In the genomic region with DNA sequence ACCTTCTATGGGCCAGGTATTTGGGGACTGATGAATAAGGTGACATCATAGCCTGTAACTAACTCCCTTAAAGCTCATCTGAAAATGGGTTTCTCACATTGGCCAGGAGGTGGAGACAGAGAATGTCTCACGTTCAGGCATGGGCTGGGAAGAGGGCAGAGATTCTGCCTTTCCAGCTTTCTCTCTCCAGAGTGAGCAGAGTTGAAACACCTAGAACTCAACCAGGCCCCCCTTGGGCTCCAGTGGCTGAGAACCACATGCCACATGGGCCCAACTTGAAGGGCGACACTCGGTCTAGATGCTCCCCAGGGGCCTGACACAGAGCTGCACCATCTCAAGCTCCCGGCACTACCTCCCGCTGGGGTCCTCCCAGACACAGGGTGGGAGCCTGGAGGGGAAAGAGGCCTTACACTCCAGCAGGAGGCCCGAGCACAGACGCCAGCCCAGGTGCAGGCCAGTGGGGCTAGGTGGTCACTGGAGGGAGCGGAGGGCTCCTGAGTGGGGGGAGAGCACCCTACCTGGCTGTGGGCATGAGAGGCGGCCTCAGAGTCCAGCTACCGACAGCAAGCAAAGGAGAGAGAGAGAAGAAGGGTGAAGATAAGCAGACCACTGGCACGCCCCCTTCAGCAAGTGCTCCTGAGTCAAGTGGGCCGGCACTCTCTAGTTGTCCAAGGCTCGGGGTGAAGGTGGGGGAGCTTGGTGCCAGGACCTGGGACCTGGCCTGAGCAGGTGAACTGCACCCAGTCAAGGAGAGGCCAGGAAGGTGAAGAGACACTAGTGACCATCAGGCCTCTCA, we compare ENCODE assay signal across 9 cellular contexts. TPM values are rescaled to one million over a fixed set of nuclear protein-coding genes. Genes with fewer than 3 reads are reported as not detected.
DNase-seq lines count a peak whose midpoint lies in the region; ATAC-seq and TF ChIP-seq lines count a peak whose summit lies in the region.
"Had no signal": no experiment of that assay in that cellular context is flagged by ENCODE, and none has a peak within 500 bp of the region (broad histone marks: within the 10 kb centered on the region; RNA-seq: fewer than 3 reads in every experiment).

No MANE protein-coding gene starts in this region.

- no peaks in the 10 kb centered on the region for H3K27me3 ChIP-seq in lung (ENCODE audit: control insufficient read depth, insufficient read depth)
- H3K27me3 ChIP-seq in upper lobe of left lung: no peaks in the 10 kb centered on the region
- H3K27me3 ChIP-seq: ovary had no signal

- intact Hi-C loops in CD14-positive monocyte (cut with micrococcal nuclease): loop anchor here (1.0 to 2.0 kb wide), 2 partner anchors 14 to 20 kb away; no protein-coding TSS in a partner anchor

- H3K4me3 Mint-ChIP-seq in CD14-positive monocyte: no peak overlapping the region

- no peak for TF ChIP-seq POLR2A in upper lobe of left lung (IDR thresholded peaks at IDR 0.05)

- peak overlapping the region in 3 of 7 donors; percentile 42 to 76 (median 46) for H3K27ac Mint-ChIP-seq in CD14-positive monocyte

- H3K36me3 ChIP-seq in lung (ENCODE audit: control insufficient read depth in 2 of 2, insufficient read depth in 2 of 2, low read length in 2 of 2) (peaks cover 6 to 24% of the 10 kb centered on the region in 2 donors), upper lobe of left lung (peaks cover 0 to 33% (median 27%) of the 10 kb centered on the region in 4 donors)
- H3K36me3 ChIP-seq: ovary had no signal

- H3K27ac ChIP-seq in lung (ENCODE audit: low read depth in 1 of 2, low read length in 1 of 2) (peak overlapping the region in 1 of 2 donors; percentile 0), upper lobe of left lung (peak overlapping the region; percentile 25 to 74 (median 48))
- H3K27ac ChIP-seq: ovary had no signal

- H3K4me3 ChIP-seq in lung: no peak overlapping the region
- no peak overlapping the region for H3K4me3 ChIP-seq in upper lobe of left lung
- H3K4me3 ChIP-seq: ovary had no signal

- WGBS in lung, 2 donors: 62 to 76% methylated on average over 13 of the region's 13 CpGs
- WGBS in upper lobe of left lung, 2 donors: 57 to 79% methylated on average over 9 to 13 of the region's 13 CpGs

- H3K9me3 ChIP-seq in lung (ENCODE audit: control insufficient read depth in 2 of 2, insufficient read depth in 1 of 2, low read length in 1 of 2) (no peaks in the 10 kb centered on the region), upper lobe of left lung (no peaks in the 10 kb centered on the region)
- H3K9me3 ChIP-seq: ovary had no signal

- DNase-seq in CD14-positive monocyte (ENCODE audit: low spot score) (no peak), NCI-H1105 treated with DMSO at 0.1 percent for 48 hours (lab: John Stamatoyannopoulos, UW) (peak; percentile 57), SKM-1 (lab: John Stamatoyannopoulos, UW; ENCODE audit: unreplicated experiment) (peak; percentile 61), dermis blood vessel endothelial cell (peak; percentile 86), lung (ENCODE audit: low spot score) (peak; percentile 61), upper lobe of left lung (peak; percentile 43 to 58)

- no peak for TF ChIP-seq EP300 in upper lobe of left lung (IDR thresholded peaks at IDR 0.05)

- H3K36me3 Mint-ChIP-seq in CD14-positive monocyte: peaks cover 30 to 58% of the 10 kb centered on the region in 2 donors

- ATAC-seq in GM18861 (IDR thresholded peaks at IDR 0.05; ENCODE audit: unreplicated experiment): peak; percentile 57
- ATAC-seq in lung (ENCODE audit: insufficient read depth, low FRiP score): peak; percentile 65
- ATAC-seq in upper lobe of left lung (ENCODE audit: low FRiP score in 2 of 2): peak; percentile 81 to 83
- no peak for ATAC-seq in GM19328 (IDR thresholded peaks at IDR 0.05; ENCODE audit: unreplicated experiment)

- TF ChIP-seq CTCF in CD14-positive monocyte (IDR thresholded peaks at IDR 0.05) (peak; percentile 77), lung (IDR thresholded peaks at IDR 0.05; ENCODE audit: control extremely low read depth, extremely low read depth) (peak; percentile 83), upper lobe of left lung (IDR thresholded peaks at IDR 0.05) (peak; percentile 52 to 78 (median 72))

- H3K4me1 Mint-ChIP-seq in CD14-positive monocyte: peaks cover 34% of the 10 kb centered on the region

- H3K4me1 ChIP-seq in lung (ENCODE audit: control insufficient read depth in 2 of 2, insufficient read depth in 2 of 2, low read length in 2 of 2): peaks cover 0 to 8% of the 10 kb centered on the region in 2 donors
- peaks cover 17 to 43% (median 25%) of the 10 kb centered on the region in 4 donors for H3K4me1 ChIP-seq in upper lobe of left lung

- H3K9me3 Mint-ChIP-seq in CD14-positive monocyte: no peaks in the 10 kb centered on the region

- peaks cover 0 to 1% (median 0%) of the 10 kb centered on the region in 3 donors for H3K27me3 Mint-ChIP-seq in CD14-positive monocyte (ENCODE audit: low read depth in 3 of 3)

RNA-seq across cellular contexts. Expression of a gene that starts 55.9 kb away (rescaled TPM):
- polyA plus RNA-seq in CD14-positive monocyte (10 to 100 TPM in 1 of 2 donors, 1 to 10 TPM in 1; 6.3 to 11.0 TPM), lung (10 to 100 TPM; 19.0 to 43.3 TPM)
- total RNA-seq in dermis blood vessel endothelial cell (42.4 and 47.4 TPM in 2 replicates), lung (10 to 100 TPM; 55.3 to 65.2 TPM), upper lobe of left lung (100 to 1,000 TPM in 1 of 6 donors, 10 to 100 TPM in 5; 37.4 to 214 (median 67.4) TPM)
